Comparison of ENCODE assay signal across 8 cellular contexts in the genomic region with DNA sequence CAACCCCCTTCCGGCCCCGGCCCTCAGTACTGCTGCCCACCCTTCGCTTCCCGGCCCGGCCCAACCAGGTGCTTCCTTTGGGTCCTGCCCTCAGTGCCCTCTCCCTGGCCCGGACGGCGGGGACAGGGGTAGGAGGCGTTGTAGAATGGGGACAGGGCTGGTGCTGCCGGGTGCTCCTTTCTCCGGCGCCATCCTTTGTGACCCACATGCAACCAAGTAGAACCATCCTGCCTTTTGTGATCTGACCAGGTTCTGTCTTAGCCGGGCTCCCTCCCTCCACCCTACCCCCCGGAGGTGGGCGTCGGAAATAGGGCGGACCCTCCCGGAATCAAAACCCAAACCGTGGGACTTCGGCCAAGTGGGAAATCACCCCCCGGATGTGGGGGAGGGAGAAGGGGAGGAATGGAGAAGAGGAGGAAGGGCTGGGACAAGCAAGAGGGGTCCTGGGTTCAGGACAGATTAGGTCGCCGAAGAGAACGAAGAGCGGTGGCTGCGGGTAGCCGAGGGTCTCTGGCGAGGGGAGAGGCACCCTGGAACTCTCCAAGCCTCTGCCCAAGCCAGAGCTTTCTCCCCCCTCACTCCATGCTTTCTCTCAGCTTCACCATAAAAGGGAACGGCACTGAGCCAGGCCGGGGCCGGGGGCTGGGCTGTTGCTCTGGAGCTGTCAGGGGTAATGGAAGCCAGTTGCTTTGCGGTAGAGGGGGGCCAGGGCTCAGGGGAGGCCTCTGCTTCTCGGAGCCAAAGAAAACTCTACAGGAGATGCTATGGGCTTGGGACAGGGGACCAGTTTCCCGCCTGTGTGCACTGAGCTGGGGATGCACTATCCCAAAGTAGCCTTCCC. TPM values are rescaled to one million over a fixed set of nuclear protein-coding genes. Genes with fewer than 3 reads are reported as not detected.
DNase-seq lines count a peak whose midpoint lies in the region; ATAC-seq and TF ChIP-seq lines count a peak whose summit lies in the region.

No MANE protein-coding gene starts in this region.

- DNase-seq in NCI-H510A treated with DMSO at 0.1 percent for 48 hours (lab: John Stamatoyannopoulos, UW) (peak; percentile 14), NCI-H510A (lab: John Stamatoyannopoulos, UW) (no peak), fibroblast of villous mesenchyme (ENCODE audit: low read depth) (peak; percentile 92), nucleus accumbens (lab: John Stamatoyannopoulos, UW) (peak in 33 of 56 donors; percentile 16 to 74 (median 43)), DMS79 treated with DMSO at 0.1 percent for 48 hours (lab: John Stamatoyannopoulos, UW) (no peak)
- DNase-seq in activated CD4-positive, alpha-beta memory T cell treated with anti-CD3 and anti-CD28 coated beads, Interleukin-2, amount 10 ng/mL, durations not matched to agents 7 days and 5 days, result no peak

- H3K9me3 Mint-ChIP-seq in activated CD4-positive, alpha-beta memory T cell treated with anti-CD3 and anti-CD28 coated beads, Interleukin-2, amount 10 ng/mL, durations not matched to agents 7 days and 5 days, result no peaks in the 10 kb centered on the region

- CTCF ChIA-PET in activated CD4-positive, alpha-beta memory T cell treated with anti-CD3 and anti-CD28 coated beads, Interleukin-2, amount 10 ng/mL, durations not matched to agents 7 days and 5 days (lab: Charles Lee), result interaction anchor here (0.9 to 3.4 kb wide), 10 partner anchors 9 to 110 kb away, joined by 3 to 11 read pairs (median 5); partner anchors contain the start of genes AGBL5 and KHK

- POLR2A ChIA-PET in activated CD4-positive, alpha-beta memory T cell treated with anti-CD3 and anti-CD28 coated beads, Interleukin-2, amount 10 ng/mL, durations not matched to agents 7 days and 5 days (lab: Charles Lee), result interaction anchor here (0.8 to 10.7 kb wide), 15 partner anchors 8 to 356 kb away, joined by 3 to 196 read pairs (median 5); partner anchors contain the start of genes AGBL5, KHK, NRBP1 and PREB

- H3K4me3 Mint-ChIP-seq in activated CD4-positive, alpha-beta memory T cell treated with anti-CD3 and anti-CD28 coated beads, Interleukin-2, amount 10 ng/mL, durations not matched to agents 7 days and 5 days, result peak overlapping the region; percentile 78

- ATAC-seq in HG03139 (IDR thresholded peaks at IDR 0.05; ENCODE audit: unreplicated experiment) (peak; percentile 4), HG03108 (IDR thresholded peaks at IDR 0.05; ENCODE audit: unreplicated experiment) (no peak)

- H3K27me3 Mint-ChIP-seq in activated CD4-positive, alpha-beta memory T cell treated with anti-CD3 and anti-CD28 coated beads, Interleukin-2, amount 10 ng/mL, durations not matched to agents 7 days and 5 days, result no peaks in the 10 kb centered on the region

- H3K4me3 ChIP-seq in fibroblast of villous mesenchyme (ENCODE audit: low read depth, low read length), result peak overlapping the region; percentile 62

- H3K36me3 Mint-ChIP-seq in activated CD4-positive, alpha-beta memory T cell treated with anti-CD3 and anti-CD28 coated beads, Interleukin-2, amount 10 ng/mL, durations not matched to agents 7 days and 5 days (ENCODE audit: low read depth), result peaks cover 31% of the 10 kb centered on the region

- peaks cover 78% of the 10 kb centered on the region for H3K4me1 Mint-ChIP-seq in activated CD4-positive, alpha-beta memory T cell treated with anti-CD3 and anti-CD28 coated beads, Interleukin-2, amount 10 ng/mL, durations not matched to agents 7 days and 5 days

- H3K27ac Mint-ChIP-seq in activated CD4-positive, alpha-beta memory T cell treated with anti-CD3 and anti-CD28 coated beads, Interleukin-2, amount 10 ng/mL, durations not matched to agents 7 days and 5 days, result peak overlapping the region; percentile 79

- TF ChIP-seq CTCF in fibroblast of villous mesenchyme (IDR thresholded peaks at IDR 0.05; ENCODE audit: insufficient read depth, low read depth, low read length), result no peak

RNA-seq across cellular contexts. Expression of gene OST4, which starts 0.8 kb away (rescaled TPM):
- total RNA-seq in activated CD4-positive, alpha-beta memory T cell treated with anti-CD3 and anti-CD28 coated beads, Interleukin-2, amount 10 ng/mL, durations not matched to agents 7 days and 5 days, result 100 to 1,000 TPM; 305 to 312 TPM
- 239 and 282 TPM in 2 replicates for total RNA-seq in fibroblast of villous mesenchyme

RNA-seq across cellular contexts. Expression of gene EMILIN1, which starts 6.2 kb away (rescaled TPM):
- under 1 TPM; 0.70 to 0.78 TPM for total RNA-seq in activated CD4-positive, alpha-beta memory T cell treated with anti-CD3 and anti-CD28 coated beads, Interleukin-2, amount 10 ng/mL, durations not matched to agents 7 days and 5 days
- 144 and 160 TPM in 2 replicates for total RNA-seq in fibroblast of villous mesenchyme

RNA-seq across cellular contexts. Expression of gene KHK, which starts 14.4 kb away (rescaled TPM):
- total RNA-seq in activated CD4-positive, alpha-beta memory T cell treated with anti-CD3 and anti-CD28 coated beads, Interleukin-2, amount 10 ng/mL, durations not matched to agents 7 days and 5 days, result 1 to 10 TPM; 5.6 to 6.6 TPM
- 0.97 and 1.3 TPM in 2 replicates for total RNA-seq in fibroblast of villous mesenchyme

RNA-seq across cellular contexts. Expression of gene AGBL5, which starts 20.7 kb away (rescaled TPM):
- total RNA-seq in activated CD4-positive, alpha-beta memory T cell treated with anti-CD3 and anti-CD28 coated beads, Interleukin-2, amount 10 ng/mL, durations not matched to agents 7 days and 5 days, result 10 to 100 TPM; 16.9 to 18.3 TPM
- total RNA-seq in fibroblast of villous mesenchyme, result 27.7 and 35.0 TPM in 2 replicates

RNA-seq across cellular contexts. Expression of gene TMEM214, which starts 39.4 kb away (rescaled TPM):
- 10 to 100 TPM; 80.4 to 80.7 TPM for total RNA-seq in activated CD4-positive, alpha-beta memory T cell treated with anti-CD3 and anti-CD28 coated beads, Interleukin-2, amount 10 ng/mL, durations not matched to agents 7 days and 5 days
- 57.7 and 70.4 TPM in 2 replicates for total RNA-seq in fibroblast of villous mesenchyme

Comparison
In these comparisons a context has a peak if more than half of its experiments do, and no peak if none do; other contexts are left out.
1. DNase-seq: peak in NCI-H510A treated with DMSO at 0.1 percent for 48 hours (single experiment), fibroblast of villous mesenchyme (single experiment) and nucleus accumbens (33 of 56); none in NCI-H510A (single experiment), activated CD4-positive, alpha-beta memory T cell treated with anti-CD3 and anti-CD28 coated beads, Interleukin-2, amount 10 ng/mL, durations not matched to agents 7 days and 5 days (single experiment) and DMS79 treated with DMSO at 0.1 percent for 48 hours (single experiment).
2. RNA of gene EMILIN1, which starts 6.2 kb away (total RNA-seq): 144 to 160 TPM in fibroblast of villous mesenchyme; 0.70 to 0.78 TPM in activated CD4-positive, alpha-beta memory T cell treated with anti-CD3 and anti-CD28 coated beads, Interleukin-2, amount 10 ng/mL, durations not matched to agents 7 days and 5 days; every median in the first group is over 10 times any median in the second.